Comparison of ENCODE assay signal across 8 cellular contexts in genomic region chr19:1259873-1260748, GRCh38. TPM values are rescaled to one million over a fixed set of nuclear protein-coding genes. Genes with fewer than 3 reads are reported as not detected.
A peak's percentile ranks its signal among the peaks of the same experiment; 100 is the strongest.
DNase-seq lines count a peak whose midpoint lies in the region; ATAC-seq and TF ChIP-seq lines count a peak whose summit lies in the region.

No MANE protein-coding gene starts in this region.

- 17% methylated on average over 25 of the region's 33 CpGs for WGBS in mesenchymal stem cell

- peak overlapping the region; percentile 95 for H3K27ac Mint-ChIP-seq in CD4-positive, alpha-beta T cell

- H2BK12ac ChIP-seq in mesenchymal stem cell (ENCODE audit: low read length in 2 of 2) = peak overlapping the region; percentile 78 to 92

- CTCF ChIA-PET in CD4-positive, alpha-beta T cell (lab: Charles Lee) = interaction anchor here (1.2 to 11.0 kb wide), 2 partner anchors 16 to 147 kb away, joined by 3 to 255 read pairs; no protein-coding TSS in a partner anchor

- peak overlapping the region; percentile 88 to 94 for H3K18ac ChIP-seq in mesenchymal stem cell (ENCODE audit: low read depth in 1 of 2, low read length in 2 of 2)

- peak overlapping the region; percentile 69 for H3K4me2 ChIP-seq in mesenchymal stem cell (ENCODE audit: low read length, poor library complexity, severe bottlenecking)

- peak overlapping the region; percentile 80 for H4K8ac ChIP-seq in mesenchymal stem cell (ENCODE audit: low read length)

- H3K4me3 Mint-ChIP-seq in CD4-positive, alpha-beta T cell = peak overlapping the region; percentile 92

- H2BK5ac ChIP-seq in mesenchymal stem cell (ENCODE audit: low read depth, low read length, poor library complexity, severe bottlenecking) = no peak overlapping the region

- no peaks in the 10 kb centered on the region for H3K27me3 Mint-ChIP-seq in CD4-positive, alpha-beta T cell

- H3K9me3 ChIP-seq in CD4-positive, alpha-beta T cell (ENCODE audit: control insufficient read depth, low read length) = no peaks in the 10 kb centered on the region
- H3K9me3 ChIP-seq in breast epithelium (no peaks in the 10 kb centered on the region), mesenchymal stem cell (ENCODE audit: control insufficient read depth, low read length) (no peaks in the 10 kb centered on the region), tibial artery (no peaks in the 10 kb centered on the region)

- peak overlapping the region in 1 of 2 experiments; percentile 30 for H3K23ac ChIP-seq in mesenchymal stem cell (ENCODE audit: low read length in 2 of 2)

- peak overlapping the region; percentile 52 for H2BK15ac ChIP-seq in mesenchymal stem cell (ENCODE audit: low read depth, poor library complexity, severe bottlenecking)

- H3K4me3 ChIP-seq in breast epithelium (peak overlapping the region; percentile 57 to 79 (median 70)), mesenchymal stem cell (ENCODE audit: insufficient read depth in 1 of 2, low read depth in 1 of 2, low read length in 2 of 2) (peak overlapping the region; percentile 34 to 61), tibial artery (peak overlapping the region; percentile 64 to 77)

- peak overlapping the region; percentile 92 for H4K91ac ChIP-seq in mesenchymal stem cell (ENCODE audit: low read length)

- H2BK120ac ChIP-seq in mesenchymal stem cell (ENCODE audit: low read depth, low read length) = peak overlapping the region; percentile 88

- ATAC-seq in CD4-positive, alpha-beta T cell (ENCODE audit: poor library complexity) = peak; percentile 5
- ATAC-seq in GM21786 (IDR thresholded peaks at IDR 0.05; ENCODE audit: unreplicated experiment) = peak; percentile 10

- TF ChIP-seq CTCF in CD4-positive, alpha-beta T cell (IDR thresholded peaks at IDR 0.05) = no peak
- TF ChIP-seq CTCF in breast epithelium (IDR thresholded peaks at IDR 0.05) = no peak
- TF ChIP-seq CTCF in tibial artery (IDR thresholded peaks at IDR 0.05) = no peak

- intact Hi-C loops in CD4-positive, alpha-beta T cell (cut with DNase I, micrococcal nuclease) = loop anchor here in 1 of 2 experiments (1.0 kb wide), 2 partner anchors 9 to 11 kb away; partner anchors contain the start of gene CIRBP
- intact Hi-C loops in breast epithelium (cut with DNase I; ENCODE audit: low total_unique reads) (no loop called here), tibial artery (cut with DNase I; ENCODE audit: low total_unique reads) (no loop called here)

- peaks cover 43% of the 10 kb centered on the region for H3K4me1 Mint-ChIP-seq in CD4-positive, alpha-beta T cell (ENCODE audit: low read depth)

- POLR2A ChIA-PET in CD4-positive, alpha-beta T cell (lab: Charles Lee) = interaction anchor here (1.2 to 10.3 kb wide), 7 partner anchors 7 to 193 kb away, joined by 4 to 193 read pairs (median 13); partner anchors contain the start of genes ARHGAP45, CIRBP and FAM174C

- H3K14ac ChIP-seq in mesenchymal stem cell (ENCODE audit: low read length in 2 of 2) = no peak overlapping the region

- no peak for TF ChIP-seq POLR2A in breast epithelium (IDR thresholded peaks at IDR 0.05)

- H2AFZ ChIP-seq in mesenchymal stem cell (ENCODE audit: low read depth, low read length) = no peak overlapping the region

- no peaks in the 10 kb centered on the region for H3K27me3 ChIP-seq in CD4-positive, alpha-beta T cell (ENCODE audit: control insufficient read depth, insufficient read depth, low read length)
- H3K27me3 ChIP-seq in breast epithelium (no peaks in the 10 kb centered on the region), mesenchymal stem cell (ENCODE audit: control insufficient read depth in 1 of 2, insufficient read depth in 1 of 2, low read length in 2 of 2) (no peaks in the 10 kb centered on the region), tibial artery (no peaks in the 10 kb centered on the region)

- H3K79me1 ChIP-seq in mesenchymal stem cell (replicated peaks; ENCODE audit: low read length, poor library complexity, severe bottlenecking) = peaks cover 4% of the 10 kb centered on the region

- peak overlapping the region; percentile 98 for H3K27ac ChIP-seq in CD4-positive, alpha-beta T cell (ENCODE audit: low read depth, low read length)
- H3K27ac ChIP-seq in breast epithelium (peak overlapping the region; percentile 97 to 98), mesenchymal stem cell (ENCODE audit: low read length, poor library complexity, severe bottlenecking) (peak overlapping the region; percentile 70), tibial artery (peak overlapping the region; percentile 93 to 95)

- peak overlapping the region; percentile 24 to 73 for H3K4ac ChIP-seq in mesenchymal stem cell (ENCODE audit: low read depth in 1 of 2, low read length in 2 of 2)

- peak in 3 of 10 experiments; percentile 38 to 51 (median 51) for DNase-seq in CD4-positive, alpha-beta T cell
- DNase-seq in RKO (ENCODE audit: low spot score) (peak; percentile 44), breast epithelium (ENCODE audit: low spot score in 2 of 2) (no peak), mesenchymal stem cell (no peak), tibial artery (peak in 1 of 2 donors; percentile 75), NCI-H345 treated with DMSO at 0.1 percent for 48 hours (lab: John Stamatoyannopoulos, UW; ENCODE audit: unreplicated experiment) (no peak), NCI-H748 treated with DMSO at 0.1 percent for 48 hours (lab: John Stamatoyannopoulos, UW) (no peak)

- peaks cover 43% of the 10 kb centered on the region for H3K36me3 Mint-ChIP-seq in CD4-positive, alpha-beta T cell (ENCODE audit: low read depth)

- H3K4me1 ChIP-seq in breast epithelium (peaks cover 22 to 34% of the 10 kb centered on the region in 2 donors), mesenchymal stem cell (ENCODE audit: control insufficient read depth, insufficient read depth, low read depth, low read length) (peaks cover 80% of the 10 kb centered on the region), tibial artery (peaks cover 10 to 77% (median 72%) of the 10 kb centered on the region in 4 donors)

- no peaks in the 10 kb centered on the region for H3K9me3 Mint-ChIP-seq in CD4-positive, alpha-beta T cell

- H2AK5ac ChIP-seq in mesenchymal stem cell (ENCODE audit: low read length, severe bottlenecking) = peak overlapping the region; percentile 90

- peak overlapping the region; percentile 81 for H3K9ac ChIP-seq in mesenchymal stem cell (ENCODE audit: low read length)

- peaks cover 7% of the 10 kb centered on the region for H3K36me3 ChIP-seq in breast epithelium
- H3K36me3 ChIP-seq in mesenchymal stem cell (ENCODE audit: control insufficient read depth in 1 of 2, insufficient read depth in 2 of 2, low read depth in 1 of 2, low read length in 2 of 2) = peaks cover 32 to 53% of the 10 kb centered on the region in 2 experiments
- H3K36me3 ChIP-seq in tibial artery = peaks cover 21 to 34% (median 33%) of the 10 kb centered on the region in 3 donors

RNA-seq across cellular contexts. Expression of gene CIRBP, which starts 9.0 kb away (rescaled TPM):
- 100 to 1,000 TPM; 614 to 628 TPM for total RNA-seq in CD4-positive, alpha-beta T cell
- total RNA-seq in breast epithelium = 100 to 1,000 TPM; 458 to 758 (median 656) TPM
- polyA plus RNA-seq in mesenchymal stem cell (2013, experiment 1 of 2) = 118 TPM
- 120 TPM for polyA plus RNA-seq in mesenchymal stem cell (2013, experiment 2 of 2)

RNA-seq across cellular contexts. Expression of gene MIDN, which starts 11.7 kb away (rescaled TPM):
- 100 to 1,000 TPM; 214 to 228 TPM for total RNA-seq in CD4-positive, alpha-beta T cell
- 10 to 100 TPM; 13.8 to 28.5 (median 22.4) TPM for total RNA-seq in breast epithelium
- polyA plus RNA-seq in mesenchymal stem cell (2013, experiment 1 of 2) = 58.6 TPM
- polyA plus RNA-seq in mesenchymal stem cell (2013, experiment 2 of 2) = 58.0 TPM

RNA-seq across cellular contexts. Expression of gene FAM174C, which starts 15.2 kb away (rescaled TPM):
- total RNA-seq in CD4-positive, alpha-beta T cell = 10 to 100 TPM; 32.0 to 38.3 TPM
- 10 to 100 TPM; 43.9 to 60.6 (median 53.1) TPM for total RNA-seq in breast epithelium
- 60.2 TPM for polyA plus RNA-seq in mesenchymal stem cell (2013, experiment 1 of 2)
- polyA plus RNA-seq in mesenchymal stem cell (2013, experiment 2 of 2) = 59.6 TPM

RNA-seq across cellular contexts. Expression of gene ATP5F1D, which starts 18.6 kb away (rescaled TPM):
- 10 to 100 TPM; 77.6 to 92.6 TPM for total RNA-seq in CD4-positive, alpha-beta T cell
- total RNA-seq in breast epithelium = 10 to 100 TPM; 47.6 to 64.9 (median 61.3) TPM
- polyA plus RNA-seq in mesenchymal stem cell (2013, experiment 1 of 2) = 121 TPM
- polyA plus RNA-seq in mesenchymal stem cell (2013, experiment 2 of 2) = 127 TPM

RNA-seq across cellular contexts. Expression of gene CBARP, which starts 22.3 kb away (rescaled TPM):
- total RNA-seq in CD4-positive, alpha-beta T cell = under 1 TPM in 1 of 2 experiments, not detected in 1; 0.22 TPM
- 1 to 10 TPM in 1 of 3 donors, under 1 TPM in 1, not detected in 1; 0.98 to 4.8 TPM for total RNA-seq in breast epithelium
- polyA plus RNA-seq in mesenchymal stem cell (2013, experiment 1 of 2) = 8.1 TPM
- polyA plus RNA-seq in mesenchymal stem cell (2013, experiment 2 of 2) = 8.0 TPM

Comparison
In these comparisons a context has a peak if more than half of its experiments do, and no peak if none do; other contexts are left out.
1. RNA of gene MIDN, which starts 11.7 kb away (total RNA-seq): 214 to 228 TPM in CD4-positive, alpha-beta T cell; 13.8 to 28.5 TPM in breast epithelium; every median in the first group is over 4 times any median in the second.
2. Peak in every context shown above with its lines, with median percentiles within 50 percentile points of each other: H3K27ac ChIP-seq and H3K4me3 ChIP-seq.